ENCODE assay signal across 37 cellular contexts in genomic region chr19:2192862-2193261, GRCh38. TPM values are rescaled to one million over a fixed set of nuclear protein-coding genes. Genes with fewer than 3 reads are reported as not detected.
"Had no signal": no experiment of that assay in that cellular context is flagged by ENCODE, and none has a peak within 500 bp of the region (broad histone marks: within the 10 kb centered on the region; RNA-seq: fewer than 3 reads in every experiment).

No MANE protein-coding gene starts in this region.

- DNase-seq: activated CD4-positive, alpha-beta memory T cell treated with anti-CD3 and anti-CD28 coated beads, Interleukin-2, amount 10 ng/mL, durations not matched to agents 7 days and 5 days; activated CD4-positive, alpha-beta T cell treated with anti-CD3 and anti-CD28 coated beads for 1 hour; activated CD4-positive, alpha-beta T cell treated with anti-CD3 and anti-CD28 coated beads for 36 hours; activated CD4-positive, alpha-beta T cell treated with anti-CD3 and anti-CD28 coated beads for 48 hours; activated CD4-positive, alpha-beta T cell treated with anti-CD3 and anti-CD28 coated beads, Interleukin-2, amount 10 ng/mL, durations not matched to agents 7 days and 5 days; activated CD4-positive, alpha-beta T cell treated with anti-CD3 and anti-CD28 coated beads, Interleukin-2, amount 50 U/mL, for 48 hours; activated CD4-positive, CD25-positive, alpha-beta regulatory T cell; activated CD8-positive, alpha-beta memory T cell treated with anti-CD3 and anti-CD28 coated beads for 24 hours; activated CD8-positive, alpha-beta memory T cell treated with anti-CD3 and anti-CD28 coated beads, Interleukin-2, amount 10 ng/mL, durations not matched to agents 7 days and 5 days; activated CD8-positive, alpha-beta memory T cell treated with anti-CD3 and anti-CD28 coated beads, Interleukin-2, amount 50 U/mL, for 48 hours; activated effector memory CD4-positive, alpha-beta T cell treated with Interleukin-2 at 50 U/mL for 16 hours; activated gamma-delta T cell; activated naive CD4-positive, alpha-beta T cell treated with anti-CD3 and anti-CD28 coated beads, Interleukin-2, amount 10 ng/mL, durations not matched to agents 7 days and 5 days; activated naive CD4-positive, alpha-beta T cell treated with Interleukin-2 at 50 U/mL for 16 hours; activated naive CD8-positive, alpha-beta T cell treated with anti-CD3 and anti-CD28 coated beads, Interleukin-2, amount 10 ng/mL, durations not matched to agents 7 days and 5 days; activated naive CD8-positive, alpha-beta T cell treated with anti-CD3 and anti-CD28 coated beads, Interleukin-2, amount 50 U/mL, for 24 hours; activated T-cell treated with anti-CD3 and anti-CD28 coated beads, Interleukin-2, amount 50 U/mL, for 24 hours; activated T-cell treated with anti-CD3 and anti-CD28 coated beads, Interleukin-2, amount 50 U/mL, for 48 hours; amygdala; anterior cingulate cortex; cerebellar nuclear complex; T-cell; T-helper 2 cell; T-helper 9 cell; WERI-Rb-1 had no signal

- H3K27me3 Mint-ChIP-seq: activated CD4-positive, alpha-beta memory T cell treated with anti-CD3 and anti-CD28 coated beads, Interleukin-2, amount 10 ng/mL, durations not matched to agents 7 days and 5 days; activated CD4-positive, alpha-beta T cell treated with anti-CD3 and anti-CD28 coated beads for 36 hours; activated CD4-positive, alpha-beta T cell treated with anti-CD3 and anti-CD28 coated beads, Interleukin-2, amount 10 ng/mL, durations not matched to agents 7 days and 5 days; activated CD8-positive, alpha-beta memory T cell treated with anti-CD3 and anti-CD28 coated beads, Interleukin-2, amount 10 ng/mL, durations not matched to agents 7 days and 5 days; activated naive CD4-positive, alpha-beta T cell treated with anti-CD3 and anti-CD28 coated beads, Interleukin-2, amount 10 ng/mL, durations not matched to agents 7 days and 5 days; activated naive CD4-positive, alpha-beta T cell treated with anti-CD3 and anti-CD28 coated beads, Interleukin-2, amount 50 U/mL, for 24 hours; activated naive CD8-positive, alpha-beta T cell; activated naive CD8-positive, alpha-beta T cell treated with anti-CD3 and anti-CD28 coated beads, Interleukin-2, amount 10 ng/mL, durations not matched to agents 7 days and 5 days; activated naive CD8-positive, alpha-beta T cell treated with anti-CD3 and anti-CD28 coated beads, Interleukin-2, amount 50 U/mL, for 24 hours; activated T-cell treated with anti-CD3 and anti-CD28 coated beads, Interleukin-2, amount 50 U/mL, for 24 hours; brain; central memory CD8-positive, alpha-beta T cell; T-cell had no signal

- H3K36me3 Mint-ChIP-seq: activated naive CD8-positive, alpha-beta T cell had no signal

- H3K4me1 Mint-ChIP-seq: activated CD4-positive, alpha-beta T cell treated with anti-CD3 and anti-CD28 coated beads for 36 hours; activated CD4-positive, alpha-beta T cell treated with anti-CD3 and anti-CD28 coated beads, Interleukin-2, amount 10 ng/mL, durations not matched to agents 7 days and 5 days; activated naive CD4-positive, alpha-beta T cell treated with anti-CD3 and anti-CD28 coated beads, Interleukin-2, amount 10 ng/mL, durations not matched to agents 7 days and 5 days; activated naive CD4-positive, alpha-beta T cell treated with anti-CD3 and anti-CD28 coated beads, Interleukin-2, amount 50 U/mL, for 24 hours; activated naive CD8-positive, alpha-beta T cell treated with anti-CD3 and anti-CD28 coated beads, Interleukin-2, amount 10 ng/mL, durations not matched to agents 7 days and 5 days; brain; WTC11 had no signal

- H3K27ac Mint-ChIP-seq: activated CD4-positive, alpha-beta memory T cell treated with anti-CD3 and anti-CD28 coated beads, Interleukin-2, amount 10 ng/mL, durations not matched to agents 7 days and 5 days; activated CD4-positive, alpha-beta T cell treated with anti-CD3 and anti-CD28 coated beads for 36 hours; activated CD8-positive, alpha-beta memory T cell treated with anti-CD3 and anti-CD28 coated beads, Interleukin-2, amount 10 ng/mL, durations not matched to agents 7 days and 5 days; activated naive CD4-positive, alpha-beta T cell treated with anti-CD3 and anti-CD28 coated beads, Interleukin-2, amount 10 ng/mL, durations not matched to agents 7 days and 5 days; activated naive CD8-positive, alpha-beta T cell; activated naive CD8-positive, alpha-beta T cell treated with anti-CD3 and anti-CD28 coated beads, Interleukin-2, amount 10 ng/mL, durations not matched to agents 7 days and 5 days; activated naive CD8-positive, alpha-beta T cell treated with anti-CD3 and anti-CD28 coated beads, Interleukin-2, amount 50 U/mL, for 24 hours; activated T-cell treated with anti-CD3 and anti-CD28 coated beads, Interleukin-2, amount 50 U/mL, for 24 hours; activated T-helper 2 cell treated with anti-CD3 and anti-CD28 coated beads, Interferon-gamma antibody, Interleukin-2, Interleukin-4, amounts not matched to agents 10 μg/mL and 5 μg/mL and 100 μg/mL, durations not matched to agents 14 hours and 24 hours and 36 hours; T-cell; T-helper 2 cell treated with Interferon-gamma antibody and Interleukin-4, amounts not matched to agents 5 μg/mL and 100 μg/mL, for 36 hours had no signal

- FAIRE-seq: bronchial epithelial cell, colon had no signal

- H3K4me3 ChIP-seq: ascending aorta, cardiac muscle cell had no signal

- H3K9me3 Mint-ChIP-seq: activated CD4-positive, alpha-beta memory T cell treated with anti-CD3 and anti-CD28 coated beads, Interleukin-2, amount 10 ng/mL, durations not matched to agents 7 days and 5 days; activated CD4-positive, alpha-beta T cell treated with anti-CD3 and anti-CD28 coated beads, Interleukin-2, amount 10 ng/mL, durations not matched to agents 7 days and 5 days; activated naive CD4-positive, alpha-beta T cell treated with anti-CD3 and anti-CD28 coated beads, Interleukin-2, amount 10 ng/mL, durations not matched to agents 7 days and 5 days; activated naive CD4-positive, alpha-beta T cell treated with anti-CD3 and anti-CD28 coated beads, Interleukin-2, amount 50 U/mL, for 24 hours; activated naive CD8-positive, alpha-beta T cell treated with anti-CD3 and anti-CD28 coated beads, Interleukin-2, amount 10 ng/mL, durations not matched to agents 7 days and 5 days; activated naive CD8-positive, alpha-beta T cell treated with anti-CD3 and anti-CD28 coated beads, Interleukin-2, amount 50 U/mL, for 24 hours; activated T-cell treated with anti-CD3 and anti-CD28 coated beads, Interleukin-2, amount 50 U/mL, for 24 hours; activated T-helper 2 cell treated with anti-CD3 and anti-CD28 coated beads, Interferon-gamma antibody, Interleukin-2, Interleukin-4, amounts not matched to agents 10 μg/mL and 5 μg/mL and 100 μg/mL, durations not matched to agents 14 hours and 24 hours and 36 hours; brain; central memory CD8-positive, alpha-beta T cell; T-cell; T-helper 2 cell treated with Interferon-gamma antibody and Interleukin-4, amounts not matched to agents 5 μg/mL and 100 μg/mL, for 36 hours; WTC11 had no signal

- H3K27me3 ChIP-seq: ascending aorta, cardiac muscle cell had no signal

- H3K4me3 Mint-ChIP-seq: activated CD4-positive, alpha-beta memory T cell treated with anti-CD3 and anti-CD28 coated beads, Interleukin-2, amount 10 ng/mL, durations not matched to agents 7 days and 5 days; activated CD4-positive, alpha-beta T cell treated with anti-CD3 and anti-CD28 coated beads for 36 hours; activated CD4-positive, alpha-beta T cell treated with anti-CD3 and anti-CD28 coated beads, Interleukin-2, amount 10 ng/mL, durations not matched to agents 7 days and 5 days; activated CD8-positive, alpha-beta memory T cell treated with anti-CD3 and anti-CD28 coated beads, Interleukin-2, amount 10 ng/mL, durations not matched to agents 7 days and 5 days; activated naive CD4-positive, alpha-beta T cell treated with anti-CD3 and anti-CD28 coated beads, Interleukin-2, amount 10 ng/mL, durations not matched to agents 7 days and 5 days; activated naive CD4-positive, alpha-beta T cell treated with anti-CD3 and anti-CD28 coated beads, Interleukin-2, amount 50 U/mL, for 24 hours; activated naive CD8-positive, alpha-beta T cell; activated naive CD8-positive, alpha-beta T cell treated with anti-CD3 and anti-CD28 coated beads, Interleukin-2, amount 10 ng/mL, durations not matched to agents 7 days and 5 days; activated naive CD8-positive, alpha-beta T cell treated with anti-CD3 and anti-CD28 coated beads, Interleukin-2, amount 50 U/mL, for 24 hours; activated T-cell treated with anti-CD3 and anti-CD28 coated beads, Interleukin-2, amount 50 U/mL, for 24 hours; brain; central memory CD8-positive, alpha-beta T cell; T-cell; T-helper 2 cell treated with Interferon-gamma antibody and Interleukin-4, amounts not matched to agents 5 μg/mL and 100 μg/mL, for 36 hours; WTC11 had no signal

- H3K27ac ChIP-seq: ascending aorta, cardiac muscle cell, WERI-Rb-1 had no signal

- H3K9me3 ChIP-seq: ascending aorta had no signal

- ATAC-seq: activated CD4-positive, alpha-beta T cell treated with anti-CD3 and anti-CD28 coated beads for 36 hours; activated CD4-positive, CD25-positive, alpha-beta regulatory T cell treated with anti-CD3 and anti-CD28 coated beads, Interleukin-2, amount 50 U/mL, for 24 hours; activated CD8-positive, alpha-beta memory T cell treated with anti-CD3 and anti-CD28 coated beads, Interleukin-2, amount 10 ng/mL, durations not matched to agents 7 days and 5 days; activated naive CD8-positive, alpha-beta T cell treated with anti-CD3 and anti-CD28 coated beads, Interleukin-2, amount 50 U/mL, for 24 hours; T-cell; WTC11 had no signal

RNA-seq across cellular contexts. Expression of gene AMH, which starts 56.3 kb away (rescaled TPM):
- total RNA-seq: ascending aorta had no signal
